8 cellular contexts compared by ENCODE assay signal in genomic region chr7:36366649-36367560, GRCh38. TPM values are rescaled to one million over a fixed set of nuclear protein-coding genes. Genes with fewer than 3 reads are reported as not detected.
DNase-seq lines count a peak whose midpoint lies in the region; ATAC-seq and TF ChIP-seq lines count a peak whose summit lies in the region.

No MANE protein-coding gene starts in this region.

- H2AFZ ChIP-seq in DND-41 (ENCODE audit: low read depth, low read length): peak overlapping the region; percentile 84

- H3K4me2 ChIP-seq in DND-41 (ENCODE audit: insufficient read depth, low read length): peak overlapping the region; percentile 83

- H3K36me3 ChIP-seq in DND-41 (ENCODE audit: insufficient read depth, low read length): no peaks in the 10 kb centered on the region; the same call in 1 of the 2 replicates

- peak; percentile 99 for ATAC-seq in DND-41 (ENCODE audit: insufficient read depth, low read depth)
- peak; percentile 97 to 99 (median 97) for ATAC-seq in natural killer cell
- peak; percentile 98 for ATAC-seq in stimulated activated naive B cell treated with anti-CD40 and anti-IgM and Interleukin-4, amounts not matched to agents 10 μg/mL and 1 μg/mL and 100 μg/mL, for 72 hours (replicated peaks)

- H3K27me3 Mint-ChIP-seq in activated T-helper 2 cell treated with anti-CD3 and anti-CD28 coated beads, Interferon-gamma antibody, Interleukin-2, Interleukin-4, amounts not matched to agents 10 μg/mL and 5 μg/mL and 100 μg/mL, durations not matched to agents 14 hours and 24 hours and 36 hours (ENCODE audit: low read depth): peaks cover 39% of the 10 kb centered on the region
- H3K27me3 Mint-ChIP-seq in natural killer cell (ENCODE audit: low read depth in 2 of 2): peaks cover 14 to 17% of the 10 kb centered on the region in 2 donors
- no peaks in the 10 kb centered on the region for H3K27me3 Mint-ChIP-seq in stimulated activated naive B cell treated with anti-CD40 and anti-IgM and Interleukin-4, amounts not matched to agents 10 μg/mL and 1 μg/mL and 100 μg/mL, for 72 hours

- no peaks in the 10 kb centered on the region for H3K36me3 Mint-ChIP-seq in activated T-helper 2 cell treated with anti-CD3 and anti-CD28 coated beads, Interferon-gamma antibody, Interleukin-2, Interleukin-4, amounts not matched to agents 10 μg/mL and 5 μg/mL and 100 μg/mL, durations not matched to agents 14 hours and 24 hours and 36 hours (ENCODE audit: low read depth)
- no peaks in the 10 kb centered on the region for H3K36me3 Mint-ChIP-seq in natural killer cell
- H3K36me3 Mint-ChIP-seq in stimulated activated naive B cell treated with anti-CD40 and anti-IgM and Interleukin-4, amounts not matched to agents 10 μg/mL and 1 μg/mL and 100 μg/mL, for 72 hours: no peaks in the 10 kb centered on the region

- peak overlapping the region; percentile 48 for H3K27ac ChIP-seq in DND-41 (ENCODE audit: low read length)

- no peaks in the 10 kb centered on the region for H3K9me3 Mint-ChIP-seq in activated T-helper 2 cell treated with anti-CD3 and anti-CD28 coated beads, Interferon-gamma antibody, Interleukin-2, Interleukin-4, amounts not matched to agents 10 μg/mL and 5 μg/mL and 100 μg/mL, durations not matched to agents 14 hours and 24 hours and 36 hours
- no peaks in the 10 kb centered on the region for H3K9me3 Mint-ChIP-seq in natural killer cell
- no peaks in the 10 kb centered on the region for H3K9me3 Mint-ChIP-seq in stimulated activated naive B cell treated with anti-CD40 and anti-IgM and Interleukin-4, amounts not matched to agents 10 μg/mL and 1 μg/mL and 100 μg/mL, for 72 hours

- H3K27me3 ChIP-seq in DND-41 (ENCODE audit: insufficient read depth, low read length, poor library complexity): no peaks in the 10 kb centered on the region

- DNase-seq in DND-41 (peak; percentile 89), GOT3 (lab: John Stamatoyannopoulos, UW) (peak; percentile 71), Kasumi-1 (lab: John Stamatoyannopoulos, UW) (peak; percentile 93 to 95), RKO (ENCODE audit: low spot score) (peak; percentile 87), fibroblast of pulmonary artery (ENCODE audit: low read depth) (peak; percentile 84), natural killer cell (peak; percentile 90)
- DNase-seq in activated T-helper 2 cell treated with anti-CD3 and anti-CD28 coated beads, Interferon-gamma antibody, Interleukin-2, Interleukin-4, amounts not matched to agents 10 μg/mL and 5 μg/mL and 100 μg/mL, durations not matched to agents 14 hours and 24 hours and 36 hours (ENCODE audit: low spot score): peak; percentile 87
- peak; percentile 92 for DNase-seq in stimulated activated naive B cell treated with anti-CD40 and anti-IgM and Interleukin-4, amounts not matched to agents 10 μg/mL and 1 μg/mL and 100 μg/mL, for 72 hours

- H3K79me2 ChIP-seq in DND-41 (ENCODE audit: insufficient read depth, low read length): no peaks in the 10 kb centered on the region

- peak overlapping the region; percentile 73 for H3K9ac ChIP-seq in DND-41 (ENCODE audit: low read depth, low read length)

- intact Hi-C loops in activated T-helper 2 cell treated with anti-CD3 and anti-CD28 coated beads, Interferon-gamma antibody, Interleukin-2, Interleukin-4, amounts not matched to agents 10 μg/mL and 5 μg/mL and 100 μg/mL, durations not matched to agents 14 hours and 24 hours and 36 hours (cut with micrococcal nuclease): loop anchor here (1.0 to 2.0 kb wide), 2 partner anchors 22 to 214 kb away; partner anchors contain the start of genes ANLN and EEPD1
- intact Hi-C loops in natural killer cell (cut with micrococcal nuclease): loop anchor here (1.0 kb wide), 1 partner anchor 22 kb away; the partner anchor contains the start of gene ANLN

- H4K20me1 ChIP-seq in DND-41 (ENCODE audit: insufficient read depth, low read length): no peaks in the 10 kb centered on the region

- peaks cover 20% of the 10 kb centered on the region for H3K4me1 ChIP-seq in DND-41 (ENCODE audit: insufficient read depth, low read length)

- peak overlapping the region; percentile 84 for H3K4me3 Mint-ChIP-seq in activated T-helper 2 cell treated with anti-CD3 and anti-CD28 coated beads, Interferon-gamma antibody, Interleukin-2, Interleukin-4, amounts not matched to agents 10 μg/mL and 5 μg/mL and 100 μg/mL, durations not matched to agents 14 hours and 24 hours and 36 hours (ENCODE audit: low read depth)
- peak overlapping the region; percentile 91 for H3K4me3 Mint-ChIP-seq in natural killer cell
- peak overlapping the region; percentile 92 to 94 for H3K4me3 Mint-ChIP-seq in stimulated activated naive B cell treated with anti-CD40 and anti-IgM and Interleukin-4, amounts not matched to agents 10 μg/mL and 1 μg/mL and 100 μg/mL, for 72 hours

- TF ChIP-seq CTCF in DND-41 (IDR thresholded peaks at IDR 0.05; ENCODE audit: borderline replicate concordance, extremely low read depth, low read length, poor library complexity, severe bottlenecking) (peak; percentile 94), fibroblast of pulmonary artery (IDR thresholded peaks at IDR 0.05; ENCODE audit: low read length, missing control alignments) (peak; percentile 47), natural killer cell (IDR thresholded peaks at IDR 0.05) (peak; percentile 85)

- H3K4me3 ChIP-seq in DND-41 (ENCODE audit: low read depth in 1 of 2, low read length in 2 of 2) (peak overlapping the region; percentile 49 to 99), fibroblast of pulmonary artery (replicated peaks; ENCODE audit: low read depth, low read length) (peak overlapping the region; percentile 71)

- peaks cover 11% of the 10 kb centered on the region for H3K4me1 Mint-ChIP-seq in activated T-helper 2 cell treated with anti-CD3 and anti-CD28 coated beads, Interferon-gamma antibody, Interleukin-2, Interleukin-4, amounts not matched to agents 10 μg/mL and 5 μg/mL and 100 μg/mL, durations not matched to agents 14 hours and 24 hours and 36 hours (ENCODE audit: low read depth)
- no peaks in the 10 kb centered on the region for H3K4me1 Mint-ChIP-seq in natural killer cell
- no peaks in the 10 kb centered on the region for H3K4me1 Mint-ChIP-seq in stimulated activated naive B cell treated with anti-CD40 and anti-IgM and Interleukin-4, amounts not matched to agents 10 μg/mL and 1 μg/mL and 100 μg/mL, for 72 hours

- no peak overlapping the region for H3K27ac Mint-ChIP-seq in activated T-helper 2 cell treated with anti-CD3 and anti-CD28 coated beads, Interferon-gamma antibody, Interleukin-2, Interleukin-4, amounts not matched to agents 10 μg/mL and 5 μg/mL and 100 μg/mL, durations not matched to agents 14 hours and 24 hours and 36 hours
- H3K27ac Mint-ChIP-seq in natural killer cell: peak overlapping the region in 1 of 2 donors; percentile 78
- H3K27ac Mint-ChIP-seq in stimulated activated naive B cell treated with anti-CD40 and anti-IgM and Interleukin-4, amounts not matched to agents 10 μg/mL and 1 μg/mL and 100 μg/mL, for 72 hours: peak overlapping the region; percentile 25

- no peaks in the 10 kb centered on the region for H3K9me3 ChIP-seq in DND-41 (ENCODE audit: insufficient read depth, low read length, severe bottlenecking)

RNA-seq across cellular contexts. Expression of gene ANLN, which starts 22.8 kb away (rescaled TPM):
- 38.0 and 38.7 TPM in 2 replicates for total RNA-seq in activated T-helper 2 cell treated with anti-CD3 and anti-CD28 coated beads, Interferon-gamma antibody, Interleukin-2, Interleukin-4, amounts not matched to agents 10 μg/mL and 5 μg/mL and 100 μg/mL, durations not matched to agents 14 hours and 24 hours and 36 hours
- 1 to 10 TPM; 1.7 to 2.9 (median 2.0) TPM for total RNA-seq in natural killer cell

Comparison
In these comparisons a context has a peak if more than half of its experiments do, and no peak if none do; other contexts are left out.
1. Peak in every context shown above with its lines: DNase-seq, ATAC-seq, H3K4me3 ChIP-seq and H3K27ac ChIP-seq.
2. RNA of gene ANLN, which starts 22.8 kb away (total RNA-seq): 38.0 to 38.7 TPM in activated T-helper 2 cell treated with anti-CD3 and anti-CD28 coated beads, Interferon-gamma antibody, Interleukin-2, Interleukin-4, amounts not matched to agents 10 μg/mL and 5 μg/mL and 100 μg/mL, durations not matched to agents 14 hours and 24 hours and 36 hours; 1.7 to 2.9 TPM in natural killer cell; every median in the first group is over 10 times any median in the second.